In genomic region chr12:96989916-96990315, GRCh38 we compare ENCODE assay signal across 10 cellular contexts.
A peak's percentile ranks its signal among the peaks of the same experiment; 100 is the strongest.
DNase-seq lines count a peak whose midpoint lies in the region; ATAC-seq and TF ChIP-seq lines count a peak whose summit lies in the region.
"Had no signal": no experiment of that assay in that cellular context is flagged by ENCODE, and none has a peak within 500 bp of the region (broad histone marks: within the 10 kb centered on the region; RNA-seq: fewer than 3 reads in every experiment).

No MANE protein-coding gene starts in this region.

- POLR2A ChIA-PET in activated CD4-positive, alpha-beta T cell treated with anti-CD3 and anti-CD28 coated beads, Interleukin-2, amount 10 ng/mL, durations not matched to agents 7 days and 5 days (lab: Charles Lee), result no interaction called here

- no peak overlapping the region for H3K9ac ChIP-seq in smooth muscle cell (ENCODE audit: low read depth)

- peaks cover 30% of the 10 kb centered on the region for H3K27me3 Mint-ChIP-seq in activated CD4-positive, alpha-beta T cell treated with anti-CD3 and anti-CD28 coated beads, Interleukin-2, amount 10 ng/mL, durations not matched to agents 7 days and 5 days
- H3K27me3 Mint-ChIP-seq in chondrocyte (ENCODE audit: low read depth), result peaks cover 60% of the 10 kb centered on the region

- no peak overlapping the region for H3K27ac Mint-ChIP-seq in activated CD4-positive, alpha-beta T cell treated with anti-CD3 and anti-CD28 coated beads, Interleukin-2, amount 10 ng/mL, durations not matched to agents 7 days and 5 days
- H3K27ac Mint-ChIP-seq in chondrocyte (ENCODE audit: unreplicated experiment), result no peak overlapping the region

- no peak overlapping the region for H3K4me3 ChIP-seq in smooth muscle cell

- no peaks in the 10 kb centered on the region for H3K9me3 Mint-ChIP-seq in activated CD4-positive, alpha-beta T cell treated with anti-CD3 and anti-CD28 coated beads, Interleukin-2, amount 10 ng/mL, durations not matched to agents 7 days and 5 days
- no peaks in the 10 kb centered on the region for H3K9me3 Mint-ChIP-seq in chondrocyte (ENCODE audit: low read depth)

- H3F3A ChIP-seq in smooth muscle cell (ENCODE audit: low read depth), result no peaks in the 10 kb centered on the region

- TF ChIP-seq CTCF in chondrocyte (IDR thresholded peaks at IDR 0.05) (peak; percentile 26), smooth muscle cell (IDR thresholded peaks at IDR 0.05; ENCODE audit: borderline replicate concordance, insufficient read depth, poor library complexity, severe bottlenecking) (peak; percentile 24)

- H4K20me1 ChIP-seq in smooth muscle cell (ENCODE audit: low read depth), result no peaks in the 10 kb centered on the region

- peak; percentile 13 for DNase-seq in activated CD4-positive, alpha-beta T cell treated with anti-CD3 and anti-CD28 coated beads, Interleukin-2, amount 10 ng/mL, durations not matched to agents 7 days and 5 days
- no peak for DNase-seq in activated CD4-positive, alpha-beta T cell treated with anti-CD3 and anti-CD28 coated beads, Interleukin-2, amount 50 U/mL, for 4 hours
- DNase-seq in NCI-H2107 (lab: John Stamatoyannopoulos, UW) (peak; percentile 29), chondrocyte (ENCODE audit: low spot score) (no peak), smooth muscle cell (lab: John Stamatoyannopoulos, UW; ENCODE audit: unreplicated experiment) (no peak)
- no peak for DNase-seq in activated CD8-positive, alpha-beta memory T cell treated with anti-CD3 and anti-CD28 coated beads for 24 hours
- DNase-seq: EL, T-helper 1 cell had no signal

- ATAC-seq in HG02763 (IDR thresholded peaks at IDR 0.05; ENCODE audit: unreplicated experiment) (no peak), GM21528 (IDR thresholded peaks at IDR 0.05; ENCODE audit: low FRiP score, unreplicated experiment) (no peak)

- no peak overlapping the region for H3K4me3 Mint-ChIP-seq in activated CD4-positive, alpha-beta T cell treated with anti-CD3 and anti-CD28 coated beads, Interleukin-2, amount 10 ng/mL, durations not matched to agents 7 days and 5 days
- H3K4me3 Mint-ChIP-seq in chondrocyte (ENCODE audit: unreplicated experiment), result no peak overlapping the region

- no peaks in the 10 kb centered on the region for H3K9me3 ChIP-seq in smooth muscle cell (replicated peaks; ENCODE audit: low read depth)

- no peak overlapping the region for H3K27ac ChIP-seq in smooth muscle cell (ENCODE audit: low read depth)

- no peaks in the 10 kb centered on the region for H3K36me3 ChIP-seq in smooth muscle cell (ENCODE audit: low read depth)

- no peaks in the 10 kb centered on the region for H3K79me2 ChIP-seq in smooth muscle cell (ENCODE audit: low read depth)

- H2AFZ ChIP-seq in smooth muscle cell (ENCODE audit: low read depth), result no peak overlapping the region

- H3K27me3 ChIP-seq in smooth muscle cell (ENCODE audit: low read depth), result peaks cover 14% of the 10 kb centered on the region

- no peak overlapping the region for H3K4me2 ChIP-seq in smooth muscle cell

- H3K4me1 ChIP-seq in smooth muscle cell (ENCODE audit: low read depth), result peaks cover 32% of the 10 kb centered on the region

- CTCF ChIA-PET in activated CD4-positive, alpha-beta T cell treated with anti-CD3 and anti-CD28 coated beads, Interleukin-2, amount 10 ng/mL, durations not matched to agents 7 days and 5 days (lab: Charles Lee), result interaction anchor here (0.6 kb wide), 1 partner anchor 1306 kb away, joined by 3 read pairs; no protein-coding TSS in a partner anchor

- H3K36me3 Mint-ChIP-seq in activated CD4-positive, alpha-beta T cell treated with anti-CD3 and anti-CD28 coated beads, Interleukin-2, amount 10 ng/mL, durations not matched to agents 7 days and 5 days (ENCODE audit: low read depth), result no peaks in the 10 kb centered on the region
- H3K36me3 Mint-ChIP-seq in chondrocyte (ENCODE audit: low read depth), result no peaks in the 10 kb centered on the region

- H3K4me1 Mint-ChIP-seq in activated CD4-positive, alpha-beta T cell treated with anti-CD3 and anti-CD28 coated beads, Interleukin-2, amount 10 ng/mL, durations not matched to agents 7 days and 5 days, result peaks cover 3% of the 10 kb centered on the region
- H3K4me1 Mint-ChIP-seq in chondrocyte (ENCODE audit: low read depth), result peaks cover 5% of the 10 kb centered on the region

- 69% methylated on average over 5 of the region's 5 CpGs for WGBS in smooth muscle cell (ENCODE audit: low lambda C conversion rate)

Comparison
In these comparisons a context has a peak if more than half of its experiments do, and no peak if none do; other contexts are left out.
1. DNase-seq: peak in activated CD4-positive, alpha-beta T cell treated with anti-CD3 and anti-CD28 coated beads, Interleukin-2, amount 10 ng/mL, durations not matched to agents 7 days and 5 days (single experiment) and NCI-H2107 (single experiment); none in activated CD4-positive, alpha-beta T cell treated with anti-CD3 and anti-CD28 coated beads, Interleukin-2, amount 50 U/mL, for 4 hours (0 of 2), chondrocyte (single experiment), smooth muscle cell (single experiment) and activated CD8-positive, alpha-beta memory T cell treated with anti-CD3 and anti-CD28 coated beads for 24 hours (single experiment).